In genomic region chr2:191678437-191679110, GRCh38 we compare ENCODE assay signal across 8 cellular contexts. TPM values are rescaled to one million over a fixed set of nuclear protein-coding genes. Genes with fewer than 3 reads are reported as not detected.
DNase-seq lines count a peak whose midpoint lies in the region; ATAC-seq and FAIRE-seq lines count a peak whose summit lies in the region.

No MANE protein-coding gene starts in this region.

- H3K4me1 ChIP-seq in ACC112 (ENCODE audit: control insufficient read depth, insufficient read depth, low read length, unreplicated experiment) (peaks cover 33% of the 10 kb centered on the region), small intestine (ENCODE audit: control insufficient read depth in 2 of 2, insufficient read depth in 1 of 2, low read depth in 1 of 2, low read length in 1 of 2) (peaks cover 2 to 3% of the 10 kb centered on the region in 2 donors)

- H3K4me3 ChIP-seq in ACC112 (ENCODE audit: low read depth, low read length) (peak overlapping the region; percentile 96), iPS-11a (ENCODE audit: low read depth, low read length) (peak overlapping the region; percentile 56), small intestine (ENCODE audit: low read depth in 1 of 2, low read length in 2 of 2) (peak overlapping the region; percentile 77 to 94)

- H3K27me3 ChIP-seq in ACC112 (ENCODE audit: insufficient read depth, low read length), result no peaks in the 10 kb centered on the region
- H3K27me3 ChIP-seq in small intestine (ENCODE audit: control insufficient read depth in 2 of 2, insufficient read depth in 2 of 2, low read length in 2 of 2), result no peaks in the 10 kb centered on the region

- peaks cover 52% of the 10 kb centered on the region for H3K79me2 ChIP-seq in ACC112 (ENCODE audit: control insufficient read depth, insufficient read depth, low read length, unreplicated experiment)

- 1 to 3% (median 2%) methylated on average over 40 of the region's 40 CpGs for WGBS in adipose tissue, 3 donors
- 1 to 2% (median 2%) methylated on average over 38 to 40 of the region's 40 CpGs for WGBS in small intestine, 3 donors

- H3K27ac ChIP-seq in ACC112 (ENCODE audit: low read depth, low read length), result peak overlapping the region; percentile 86
- peak overlapping the region; percentile 68 for H3K27ac ChIP-seq in adipose tissue (ENCODE audit: low read depth, low read length)
- H3K27ac ChIP-seq in small intestine (ENCODE audit: low read depth in 1 of 2, low read length in 1 of 2), result peak overlapping the region; percentile 87 to 100

- peak overlapping the region; percentile 55 for H2AFZ ChIP-seq in ACC112 (ENCODE audit: low read length, unreplicated experiment)

- ATAC-seq in GM18873 (IDR thresholded peaks at IDR 0.05; ENCODE audit: low FRiP score, unreplicated experiment) (peak; percentile 10), HG03175 (IDR thresholded peaks at IDR 0.05; ENCODE audit: unreplicated experiment) (peak; percentile 10)

- DNase-seq in SW480 (ENCODE audit: low spot score), result peak; percentile 62
- DNase-seq in small intestine, result peak; percentile 74
- DNase-seq in SHP77 treated with DMSO at 0.1 percent for 48 hours (lab: John Stamatoyannopoulos, UW), result no peak

- H3K36me3 ChIP-seq in ACC112 (ENCODE audit: insufficient read depth, low read length) (peaks cover 21% of the 10 kb centered on the region), small intestine (ENCODE audit: control insufficient read depth in 2 of 2, insufficient read depth in 2 of 2, low read length in 2 of 2) (peaks cover 6 to 10% of the 10 kb centered on the region in 2 donors)

- H3K9me3 ChIP-seq in small intestine (ENCODE audit: control insufficient read depth, low read depth), result no peaks in the 10 kb centered on the region

- no peak for FAIRE-seq in small intestine (lab: Jason Lieb, UNC)

RNA-seq across cellular contexts. Expression of gene NABP1, which starts 0.6 kb away (rescaled TPM):
- polyA plus RNA-seq in adipose tissue (10 to 100 TPM in 2 of 3 donors, 1 to 10 TPM in 1; 5.0 to 55.8 (median 29.0) TPM), small intestine (10 to 100 TPM; 14.4 to 44.7 (median 33.0) TPM)
